In genomic region chr22:22936915-22937656, GRCh38 we compare ENCODE assay signal across 17 cellular contexts. TPM values are rescaled to one million over a fixed set of nuclear protein-coding genes. Genes with fewer than 3 reads are reported as not detected.
"Had no signal": no experiment of that assay in that cellular context is flagged by ENCODE, and none has a peak within 500 bp of the region (broad histone marks: within the 10 kb centered on the region; RNA-seq: fewer than 3 reads in every experiment).

No MANE protein-coding gene starts in this region.

- H3K4me1 Mint-ChIP-seq: mesothelial cell of epicardium had no signal

- H3K4me3 Mint-ChIP-seq: activated CD8-positive, alpha-beta memory T cell treated with anti-CD3 and anti-CD28 coated beads, Interleukin-2, amount 10 ng/mL, durations not matched to agents 7 days and 5 days; activated naive CD8-positive, alpha-beta T cell treated with anti-CD3 and anti-CD28 coated beads for 36 hours; activated T-cell treated with anti-CD3 and anti-CD28 coated beads, Interleukin-2, amount 50 U/mL, for 24 hours; mesothelial cell of epicardium had no signal

- H3K27ac ChIP-seq: dorsolateral prefrontal cortex, tibial artery, vagina had no signal

- H3K4me3 ChIP-seq: dorsolateral prefrontal cortex, tibial artery, vagina had no signal

- H3K9me3 ChIP-seq: tibial artery, vagina had no signal

- H3K36me3 Mint-ChIP-seq: activated CD8-positive, alpha-beta memory T cell treated with anti-CD3 and anti-CD28 coated beads, Interleukin-2, amount 10 ng/mL, durations not matched to agents 7 days and 5 days; activated naive CD8-positive, alpha-beta T cell treated with anti-CD3 and anti-CD28 coated beads for 36 hours; mesothelial cell of epicardium had no signal

- H3K9me3 Mint-ChIP-seq: activated naive CD8-positive, alpha-beta T cell treated with anti-CD3 and anti-CD28 coated beads for 36 hours; activated T-cell treated with anti-CD3 and anti-CD28 coated beads, Interleukin-2, amount 50 U/mL, for 24 hours; mesothelial cell of epicardium had no signal

- H3K27me3 Mint-ChIP-seq: activated naive CD8-positive, alpha-beta T cell treated with anti-CD3 and anti-CD28 coated beads for 36 hours; activated T-cell treated with anti-CD3 and anti-CD28 coated beads, Interleukin-2, amount 50 U/mL, for 24 hours had no signal

- H3K27me3 ChIP-seq: vagina had no signal

- H3K36me3 ChIP-seq: tibial artery, vagina had no signal

- ATAC-seq: activated CD8-positive, alpha-beta memory T cell treated with anti-CD3 and anti-CD28 coated beads, Interleukin-2, amount 10 ng/mL, durations not matched to agents 7 days and 5 days; esophagus mucosa had no signal

- DNase-seq: activated CD4-positive, alpha-beta T cell treated with anti-CD3 and anti-CD28 coated beads for 1 hour; activated CD4-positive, alpha-beta T cell treated with anti-CD3 and anti-CD28 coated beads, Interleukin-2, amount 50 U/mL, for 48 hours; activated CD8-positive, alpha-beta memory T cell treated with anti-CD3 and anti-CD28 coated beads, Interleukin-2, amount 10 ng/mL, durations not matched to agents 7 days and 5 days; activated effector memory CD4-positive, alpha-beta T cell treated with anti-CD3 and anti-CD28 coated beads, Interleukin-2, amount 50 U/mL, for 16 hours; activated naive CD8-positive, alpha-beta T cell treated with anti-CD3 and anti-CD28 coated beads for 36 hours; activated T-cell treated with anti-CD3 and anti-CD28 coated beads, Interleukin-2, amount 50 U/mL, for 24 hours; cerebellar nuclear complex; stimulated activated CD4-positive, alpha-beta T cell treated with anti-CD3 and anti-CD28 coated beads, Interleukin-15, amount 100 ng/mL, for 24 hours; stimulated activated CD4-positive, alpha-beta T cell treated with anti-CD3 and anti-CD28 coated beads, Interleukin-4, amount 100 ng/mL, for 4 hours; tibial artery had no signal

- H3K27ac Mint-ChIP-seq: activated CD8-positive, alpha-beta memory T cell treated with anti-CD3 and anti-CD28 coated beads, Interleukin-2, amount 10 ng/mL, durations not matched to agents 7 days and 5 days; activated naive CD8-positive, alpha-beta T cell treated with anti-CD3 and anti-CD28 coated beads for 36 hours; activated T-cell treated with anti-CD3 and anti-CD28 coated beads, Interleukin-2, amount 50 U/mL, for 24 hours; mesothelial cell of epicardium had no signal

- H3K4me1 ChIP-seq: tibial artery, vagina had no signal

RNA-seq across cellular contexts. Expression of gene IGLL5, which starts 49.5 kb away (rescaled TPM):
- total RNA-seq: activated CD8-positive, alpha-beta memory T cell treated with anti-CD3 and anti-CD28 coated beads, Interleukin-2, amount 10 ng/mL, durations not matched to agents 7 days and 5 days; fibroblast of villous mesenchyme; lower leg skin; mesothelial cell of epicardium; skeletal muscle tissue had no signal
